ENCODE assay signal across 17 cellular contexts in the genomic region with DNA sequence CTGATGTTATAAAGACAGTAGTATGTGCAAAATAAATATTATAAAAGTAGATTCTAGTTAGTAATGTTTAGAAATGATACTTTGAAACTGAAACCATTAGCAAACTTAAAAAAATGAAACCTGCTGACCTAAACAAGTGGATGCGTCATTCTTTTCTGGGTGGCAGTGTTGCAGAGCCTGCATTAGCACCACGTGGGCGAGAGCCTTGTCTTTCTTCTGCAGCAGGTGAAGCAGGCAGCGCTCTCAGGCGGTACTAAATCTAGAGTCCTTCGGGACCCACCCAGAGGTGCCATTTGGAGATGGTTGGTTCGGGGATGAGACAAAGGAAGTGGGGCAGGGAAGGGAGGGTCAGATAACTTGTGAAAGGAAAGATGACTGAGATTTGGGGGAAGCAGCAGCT.
DNase-seq lines count a peak whose midpoint lies in the region; ATAC-seq, FAIRE-seq and TF ChIP-seq lines count a peak whose summit lies in the region.
"Had no signal": no experiment of that assay in that cellular context is flagged by ENCODE, and none has a peak within 500 bp of the region (broad histone marks: within the 10 kb centered on the region; RNA-seq: fewer than 3 reads in every experiment).

No MANE protein-coding gene starts in this region.

- peak; percentile 48 for DNase-seq in NK-92 treated with Interleukin-12 subunit alpha and Interleukin-12 subunit beta, amount 100 ng/mL, for 24 hours (lab: John Stamatoyannopoulos, UW)
- no peak for DNase-seq in NK-92 (lab: John Stamatoyannopoulos, UW; ENCODE audit: unreplicated experiment)
- DNase-seq in GM12878 (ENCODE audit: low read depth, low spot score): no peak
- DNase-seq in type B pancreatic cell (ENCODE audit: extremely low spot score, unreplicated experiment): no peak
- DNase-seq in SKM-1 treated with dmso at 0.1 percent for 144 hours (lab: John Stamatoyannopoulos, UW; ENCODE audit: unreplicated experiment): no peak
- DNase-seq in omental fat pad (ENCODE audit: low spot score): no peak
- DNase-seq: activated B cell treated with CpG ODN at 0.5 μM for 24 hours, NCI-H2081 treated with DMSO at 0.1 percent for 48 hours, SW 1271 had no signal

- intact Hi-C loops in GM12878 (cut with micrococcal nuclease; ENCODE audit: unreplicated experiment): no loop called here

- no peaks in the 10 kb centered on the region for H3K27me3 ChIP-seq in GM12878 (replicated peaks in 1 of 2; ENCODE audit: control insufficient read depth in 2 of 2, insufficient read depth in 2 of 2, low read length in 1 of 2)
- H3K27me3 ChIP-seq: cardiac muscle cell, gastroesophageal sphincter had no signal

- no peak overlapping the region for H3K9ac ChIP-seq in GM12878 (ENCODE audit: control insufficient read depth, insufficient read depth, low read length)

- RAD21 ChIA-PET in GM12878 (lab: Charles Lee; ENCODE audit: unreplicated experiment): interaction anchor here (1.2 to 3.5 kb wide), 2 partner anchors 10 to 27 kb away, joined by 4 to 25 read pairs; no protein-coding TSS in a partner anchor

- no peaks in the 10 kb centered on the region for H3K36me3 Mint-ChIP-seq in type B pancreatic cell
- H3K36me3 Mint-ChIP-seq: activated naive CD4-positive, alpha-beta T cell treated with anti-CD3 and anti-CD28 coated beads, Interleukin-2, amount 50 U/mL, for 24 hours; mesothelial cell of epicardium had no signal

- H3K4me1 Mint-ChIP-seq in type B pancreatic cell (ENCODE audit: unreplicated experiment): peaks cover 6% of the 10 kb centered on the region
- H3K4me1 Mint-ChIP-seq: activated B cell treated with CpG ODN at 0.5 μM for 24 hours; activated naive CD4-positive, alpha-beta T cell treated with anti-CD3 and anti-CD28 coated beads, Interleukin-2, amount 50 U/mL, for 24 hours had no signal

- H3K27ac Mint-ChIP-seq in type B pancreatic cell: peak overlapping the region; percentile 46
- H3K27ac Mint-ChIP-seq: activated B cell treated with CpG ODN at 0.5 μM for 24 hours; activated naive CD4-positive, alpha-beta T cell treated with anti-CD3 and anti-CD28 coated beads, Interleukin-2, amount 50 U/mL, for 24 hours; mesothelial cell of epicardium had no signal

- no peaks in the 10 kb centered on the region for H3K9me3 ChIP-seq in GM12878 (replicated peaks; ENCODE audit: control insufficient read depth, insufficient read depth, low read length)
- H3K9me3 ChIP-seq: A549, gastroesophageal sphincter had no signal

- H4K20me1 ChIP-seq in GM12878 (ENCODE audit: control insufficient read depth, insufficient read depth): no peaks in the 10 kb centered on the region

- H3K79me2 ChIP-seq in GM12878 (ENCODE audit: control insufficient read depth, insufficient read depth, low read length): no peaks in the 10 kb centered on the region

- no peak overlapping the region for H3K4me3 Mint-ChIP-seq in type B pancreatic cell
- H3K4me3 Mint-ChIP-seq: activated B cell treated with CpG ODN at 0.5 μM for 24 hours; activated naive CD4-positive, alpha-beta T cell treated with anti-CD3 and anti-CD28 coated beads, Interleukin-2, amount 50 U/mL, for 24 hours; mesothelial cell of epicardium had no signal

- no TSS peak for BruUV-seq in GM12878 (replicated peaks; lab: Mats Ljungman, UMichigan)

- FAIRE-seq in GM12878 (lab: Jason Lieb, UNC): no peak
- FAIRE-seq: A549 had no signal

- no peak for TF ChIP-seq RAD21 in GM12878 (IDR thresholded peaks at IDR 0.05; ENCODE audit: insufficient read depth, low read depth, low read length)

- no peak overlapping the region for H3K27ac ChIP-seq in GM12878 (ENCODE audit: control insufficient read depth, insufficient read depth)
- H3K27ac ChIP-seq: A549, cardiac muscle cell, gastroesophageal sphincter had no signal

- ATAC-seq in HG03354 (IDR thresholded peaks at IDR 0.05; ENCODE audit: poor library complexity, severe bottlenecking, unreplicated experiment) (peak; percentile 70), GM12878 (peak; percentile 78), GM19455 (IDR thresholded peaks at IDR 0.05; ENCODE audit: unreplicated experiment) (no peak), omental fat pad (ENCODE audit: low FRiP score) (no peak)
- ATAC-seq: A549, gastroesophageal sphincter had no signal

- H3K36me3 ChIP-seq in GM12878 (ENCODE audit: control insufficient read depth in 2 of 2, insufficient read depth in 2 of 2, low read length in 1 of 2): no peaks in the 10 kb centered on the region
- H3K36me3 ChIP-seq: cardiac muscle cell, gastroesophageal sphincter had no signal

- TF ChIP-seq CTCF in GM12878 (IDR thresholded peaks at IDR 0.05 in 2 of 3, conservative IDR thresholded peaks at IDR 0.05 in 1 of 3; ENCODE audit: control insufficient read depth in 2 of 3, extremely low read depth in 1 of 3, insufficient read depth in 1 of 3, low read depth in 3 of 3, low read length in 3 of 3) (no peak), type B pancreatic cell (conservative IDR thresholded peaks at IDR 0.05) (no peak), omental fat pad (IDR thresholded peaks at IDR 0.05) (no peak)

- 35% methylated on average over 7 of the region's 7 CpGs for WGBS in GM12878 (ENCODE audit: insufficient coverage, insufficient replicate concordance, low lambda C conversion rate, missing lambda C conversion rate)

- CTCF ChIA-PET in GM12878 (lab: Yijun Ruan, JAX): interaction anchor here (1.8 kb wide), 1 partner anchor 15 kb away, joined by 4 read pairs; no protein-coding TSS in a partner anchor

- SMC1A ChIA-PET in GM12878 (lab: Charles Lee; ENCODE audit: uncharacterized antibody, unreplicated experiment): interaction anchor here (1.3 to 7.6 kb wide), 2 partner anchors 18 to 409 kb away, joined by 3 to 106 read pairs; no protein-coding TSS in a partner anchor

- POLR2A ChIA-PET in GM12878 (lab: Charles Lee): no interaction called here

- no peak overlapping the region for H3K4me2 ChIP-seq in GM12878 (ENCODE audit: control insufficient read depth, insufficient read depth)
- H3K4me2 ChIP-seq: A549, smooth muscle cell had no signal

- no peak for TF ChIP-seq POLR2A in GM12878 (IDR thresholded peaks at IDR 0.05; ENCODE audit: low read depth, low read length)

- H3K4me3 ChIP-seq in GM12878: no peak overlapping the region
- H3K4me3 ChIP-seq: A549, cardiac muscle cell, gastroesophageal sphincter, smooth muscle cell had no signal

- no peak overlapping the region for H2AFZ ChIP-seq in GM12878 (ENCODE audit: control insufficient read depth, low read depth, low read length)

- no peaks in the 10 kb centered on the region for H3K4me1 ChIP-seq in GM12878 (ENCODE audit: control insufficient read depth, insufficient read depth, low read length)
- H3K4me1 ChIP-seq: A549, gastroesophageal sphincter had no signal

- TF ChIP-seq EP300 in GM12878 (IDR thresholded peaks at IDR 0.05; ENCODE audit: borderline replicate concordance in 1 of 2, control insufficient read depth in 1 of 2, low read depth in 2 of 2, low read length in 2 of 2): 0 out of 4 replicates have a peak, but pooled peaks of 1 of the 2 experiments have one; percentile 23

- in situ Hi-C loops in GM12878 (cut with MboI): no loop called here

- no peaks in the 10 kb centered on the region for H3K27me3 Mint-ChIP-seq in type B pancreatic cell
- H3K27me3 Mint-ChIP-seq: activated B cell treated with CpG ODN at 0.5 μM for 24 hours; activated naive CD4-positive, alpha-beta T cell treated with anti-CD3 and anti-CD28 coated beads, Interleukin-2, amount 50 U/mL, for 24 hours had no signal

- H3K9me3 Mint-ChIP-seq in type B pancreatic cell: peaks cover 3% of the 10 kb centered on the region
- H3K9me3 Mint-ChIP-seq: activated B cell treated with CpG ODN at 0.5 μM for 24 hours; activated naive CD4-positive, alpha-beta T cell treated with anti-CD3 and anti-CD28 coated beads, Interleukin-2, amount 50 U/mL, for 24 hours had no signal

TF ChIP-seq in GM12878, 131 proteins besides CTCF, POLR2A, EP300 and RAD21 (continues in another document):
- TF ChIP-seq ATF7 (IDR thresholded peaks at IDR 0.05; ENCODE audit: low read depth) (peak; percentile 81), POLR2AphosphoS5 (IDR thresholded peaks at IDR 0.05; ENCODE audit: low read length) (no peak), BRCA1 (IDR thresholded peaks at IDR 0.05; ENCODE audit: low read depth, low read length) (no peak), SUZ12 (IDR thresholded peaks at IDR 0.05; ENCODE audit: unreplicated experiment) (no peak), TBL1XR1 (IDR thresholded peaks at IDR 0.05; ENCODE audit: low read depth, low read length) (no peak), ZNF24 (IDR thresholded peaks at IDR 0.05) (no peak), PAX5 (IDR thresholded peaks at IDR 0.05; ENCODE audit: borderline replicate concordance, low read depth, low read length) (no peak), GATAD2B (conservative IDR thresholded peaks at IDR 0.05; ENCODE audit: low read depth) (0 out of 2 replicates have a peak, but pooled peaks have one; percentile 23), POU2F2 (IDR thresholded peaks at IDR 0.05; ENCODE audit: borderline replicate concordance, low read depth, low read length) (no peak), MEF2A (IDR thresholded peaks at IDR 0.05; ENCODE audit: insufficient read depth, low read depth, low read length) (no peak), JUND (IDR thresholded peaks at IDR 0.05; ENCODE audit: low read depth, low read length) (no peak), POLR2AphosphoS2 (IDR thresholded peaks at IDR 0.05; ENCODE audit: low read depth, low read length) (no peak), SMC3 (IDR thresholded peaks at IDR 0.05; ENCODE audit: borderline replicate concordance, low read length) (no peak), NR2C1 (IDR thresholded peaks at IDR 0.05) (no peak), HDGF (IDR thresholded peaks at IDR 0.05) (0 out of 2 replicates have a peak, but pooled peaks have one; percentile 26)
- TF ChIP-seq, protein P1, sequence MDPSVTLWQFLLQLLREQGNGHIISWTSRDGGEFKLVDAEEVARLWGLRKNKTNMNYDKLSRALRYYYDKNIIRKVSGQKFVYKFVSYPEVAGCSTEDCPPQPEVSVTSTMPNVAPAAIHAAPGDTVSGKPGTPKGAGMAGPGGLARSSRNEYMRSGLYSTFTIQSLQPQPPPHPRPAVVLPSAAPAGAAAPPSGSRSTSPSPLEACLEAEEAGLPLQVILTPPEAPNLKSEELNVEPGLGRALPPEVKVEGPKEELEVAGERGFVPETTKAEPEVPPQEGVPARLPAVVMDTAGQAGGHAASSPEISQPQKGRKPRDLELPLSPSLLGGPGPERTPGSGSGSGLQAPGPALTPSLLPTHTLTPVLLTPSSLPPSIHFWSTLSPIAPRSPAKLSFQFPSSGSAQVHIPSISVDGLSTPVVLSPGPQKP (IDR thresholded peaks at IDR 0.05; ENCODE audit: low read depth, low read length): no peak

Comparison
In these comparisons a context has a peak if more than half of its experiments do, and no peak if none do; other contexts are left out.
1. ATAC-seq: peak in HG03354 (single experiment) and GM12878 (single experiment); none in GM19455 (single experiment) and omental fat pad (single experiment).